Comparison of ENCODE assay signal across 17 cellular contexts in genomic region chr20:58416832-58417231, GRCh38. TPM values are rescaled to one million over a fixed set of nuclear protein-coding genes. Genes with fewer than 3 reads are reported as not detected.
DNase-seq lines count a peak whose midpoint lies in the region; ATAC-seq, FAIRE-seq and TF ChIP-seq lines count a peak whose summit lies in the region.
"Had no signal": no experiment of that assay in that cellular context is flagged by ENCODE, and none has a peak within 500 bp of the region (broad histone marks: within the 10 kb centered on the region; RNA-seq: fewer than 3 reads in every experiment).

No MANE protein-coding gene starts in this region.

- TF ChIP-seq POLR2A in GM12892 (IDR thresholded peaks at IDR 0.05; ENCODE audit: low read depth, low read length) (no peak), esophagus muscularis mucosa (IDR thresholded peaks at IDR 0.05; ENCODE audit: low read depth) (no peak)

- peaks cover 6 to 31% (median 29%) of the 10 kb centered on the region in 4 donors for H3K4me1 ChIP-seq in esophagus muscularis mucosa
- H3K4me1 ChIP-seq: prostate gland had no signal

- H3K4me3 Mint-ChIP-seq in activated naive CD4-positive, alpha-beta T cell treated with anti-CD3 and anti-CD28 coated beads, Interleukin-2, amount 10 ng/mL, durations not matched to agents 7 days and 5 days = peak overlapping the region; percentile 44
- H3K4me3 Mint-ChIP-seq in activated naive CD4-positive, alpha-beta T cell treated with anti-CD3 and anti-CD28 coated beads for 36 hours = no peak overlapping the region
- peak overlapping the region; percentile 50 to 57 (median 55) for H3K4me3 Mint-ChIP-seq in T-cell
- no peak overlapping the region for H3K4me3 Mint-ChIP-seq in stimulated activated effector memory CD8-positive, alpha-beta T cell treated with anti-CD3 and anti-CD28 coated beads, Interleukin-12 subunit alpha, Interleukin-12 subunit beta, amount 100 ng/mL, for 72 hours
- H3K4me3 Mint-ChIP-seq: HFFc6; stimulated activated naive B cell treated with anti-CD40 and anti-IgM and Interleukin-4, amounts not matched to agents 10 μg/mL and 1 μg/mL and 100 μg/mL, for 72 hours had no signal

- peak in 2 of 4 experiments; percentile 55 to 58 for ATAC-seq in T-cell (replicated peaks in 1 of 4)
- ATAC-seq in stimulated activated effector memory CD8-positive, alpha-beta T cell treated with anti-CD3 and anti-CD28 coated beads, Interleukin-12 subunit alpha, Interleukin-12 subunit beta, amount 100 ng/mL, for 72 hours = no peak
- ATAC-seq: left lung; Right ventricle myocardium inferior; stimulated activated naive B cell treated with anti-CD40 and anti-IgM and Interleukin-4, amounts not matched to agents 10 μg/mL and 1 μg/mL and 100 μg/mL, for 72 hours; upper lobe of right lung had no signal

- H3K27me3 ChIP-seq in esophagus muscularis mucosa = no peaks in the 10 kb centered on the region
- H3K27me3 ChIP-seq: left lung, upper lobe of right lung had no signal

- H3K36me3 ChIP-seq in esophagus muscularis mucosa = peaks cover 3 to 38% (median 21%) of the 10 kb centered on the region in 4 donors
- H3K36me3 ChIP-seq: prostate gland had no signal

- H3K27me3 Mint-ChIP-seq in activated naive CD4-positive, alpha-beta T cell treated with anti-CD3 and anti-CD28 coated beads, Interleukin-2, amount 10 ng/mL, durations not matched to agents 7 days and 5 days = no peaks in the 10 kb centered on the region
- H3K27me3 Mint-ChIP-seq in activated naive CD4-positive, alpha-beta T cell treated with anti-CD3 and anti-CD28 coated beads for 36 hours (ENCODE audit: low read depth) = no peaks in the 10 kb centered on the region
- no peaks in the 10 kb centered on the region for H3K27me3 Mint-ChIP-seq in T-cell
- H3K27me3 Mint-ChIP-seq: stimulated activated naive B cell treated with anti-CD40 and anti-IgM and Interleukin-4, amounts not matched to agents 10 μg/mL and 1 μg/mL and 100 μg/mL, for 72 hours had no signal

- no peak overlapping the region for H3K4me3 ChIP-seq in esophagus muscularis mucosa
- H3K4me3 ChIP-seq: left lung, prostate gland, upper lobe of right lung had no signal

- peaks cover 53% of the 10 kb centered on the region for H3K36me3 Mint-ChIP-seq in activated naive CD4-positive, alpha-beta T cell treated with anti-CD3 and anti-CD28 coated beads, Interleukin-2, amount 10 ng/mL, durations not matched to agents 7 days and 5 days
- peaks cover 27% of the 10 kb centered on the region for H3K36me3 Mint-ChIP-seq in activated naive CD4-positive, alpha-beta T cell treated with anti-CD3 and anti-CD28 coated beads for 36 hours (ENCODE audit: low read depth)
- H3K36me3 Mint-ChIP-seq in T-cell = peaks cover 38% of the 10 kb centered on the region
- H3K36me3 Mint-ChIP-seq in stimulated activated effector memory CD8-positive, alpha-beta T cell treated with anti-CD3 and anti-CD28 coated beads, Interleukin-12 subunit alpha, Interleukin-12 subunit beta, amount 100 ng/mL, for 72 hours = peaks cover 30% of the 10 kb centered on the region

- FAIRE-seq in GM12892 (lab: Jason Lieb, UNC) = no peak
- FAIRE-seq: astrocyte had no signal

- no peaks in the 10 kb centered on the region for H3K9me3 ChIP-seq in esophagus muscularis mucosa
- H3K9me3 ChIP-seq: left lung, prostate gland, upper lobe of right lung had no signal

- POLR2A ChIA-PET in T-cell (lab: Charles Lee) = interaction anchor here in 1 of 2 donors (0.5 kb wide), 1 partner anchor 26 kb away, joined by 3 read pairs; no protein-coding TSS in a partner anchor

- DNase-seq in activated naive CD4-positive, alpha-beta T cell treated with anti-CD3 and anti-CD28 coated beads, Interleukin-2, amount 10 ng/mL, durations not matched to agents 7 days and 5 days = no peak
- no peak for DNase-seq in activated naive CD4-positive, alpha-beta T cell treated with anti-CD3 and anti-CD28 coated beads for 36 hours
- peak in 7 of 34 experiments; percentile 2 to 22 (median 5) for DNase-seq in T-cell
- peak; percentile 35 for DNase-seq in dermis blood vessel endothelial cell
- no peak for DNase-seq in stimulated activated effector memory CD8-positive, alpha-beta T cell treated with anti-CD3 and anti-CD28 coated beads, Interleukin-12 subunit alpha, Interleukin-12 subunit beta, amount 100 ng/mL, for 72 hours (ENCODE audit: low spot score in 2 of 2)
- no peak for DNase-seq in GM12892 (ENCODE audit: insufficient read length)
- no peak for DNase-seq in HuH-7.5 (ENCODE audit: low spot score)
- no peak for DNase-seq in esophagus muscularis mucosa (ENCODE audit: extremely low spot score)
- DNase-seq: HFFc6; KBM-7; left lung; NCI-H1105 treated with DMSO at 0.1 percent for 48 hours; stimulated activated naive B cell treated with anti-CD40 and anti-IgM and Interleukin-4, amounts not matched to agents 10 μg/mL and 1 μg/mL and 100 μg/mL, for 72 hours; upper lobe of right lung had no signal

- CTCF ChIA-PET in activated naive CD4-positive, alpha-beta T cell treated with anti-CD3 and anti-CD28 coated beads, Interleukin-2, amount 10 ng/mL, durations not matched to agents 7 days and 5 days (lab: Charles Lee) = interaction anchor here (0.7 kb wide), 1 partner anchor 112 kb away, joined by 3 read pairs; no protein-coding TSS in a partner anchor
- CTCF ChIA-PET in activated naive CD4-positive, alpha-beta T cell treated with anti-CD3 and anti-CD28 coated beads for 36 hours (lab: Charles Lee) = no interaction called here
- CTCF ChIA-PET in T-cell (lab: Charles Lee) = interaction anchor here (0.5 to 0.9 kb wide), 2 partner anchors 9 to 927 kb away, joined by 3 read pairs; no protein-coding TSS in a partner anchor

- 91% methylated on average over 2 of the region's 2 CpGs for WGBS in esophagus muscularis mucosa

- no peaks in the 10 kb centered on the region for H3K9me3 Mint-ChIP-seq in activated naive CD4-positive, alpha-beta T cell treated with anti-CD3 and anti-CD28 coated beads, Interleukin-2, amount 10 ng/mL, durations not matched to agents 7 days and 5 days
- H3K9me3 Mint-ChIP-seq in activated naive CD4-positive, alpha-beta T cell treated with anti-CD3 and anti-CD28 coated beads for 36 hours = peaks cover 2% of the 10 kb centered on the region
- no peaks in the 10 kb centered on the region for H3K9me3 Mint-ChIP-seq in T-cell
- no peaks in the 10 kb centered on the region for H3K9me3 Mint-ChIP-seq in stimulated activated effector memory CD8-positive, alpha-beta T cell treated with anti-CD3 and anti-CD28 coated beads, Interleukin-12 subunit alpha, Interleukin-12 subunit beta, amount 100 ng/mL, for 72 hours
- H3K9me3 Mint-ChIP-seq: HFFc6; stimulated activated naive B cell treated with anti-CD40 and anti-IgM and Interleukin-4, amounts not matched to agents 10 μg/mL and 1 μg/mL and 100 μg/mL, for 72 hours had no signal

- H3K27ac ChIP-seq in esophagus muscularis mucosa (replicated peaks in 1 of 4) = no peak overlapping the region
- H3K27ac ChIP-seq: prostate gland, upper lobe of right lung had no signal

- no peak for TF ChIP-seq EP300 in esophagus muscularis mucosa (IDR thresholded peaks at IDR 0.05)

- intact Hi-C loops in activated naive CD4-positive, alpha-beta T cell treated with anti-CD3 and anti-CD28 coated beads for 36 hours (cut with micrococcal nuclease) = no loop called here
- intact Hi-C loops in esophagus muscularis mucosa (cut with DNase I) = no loop called here

- H3K27ac Mint-ChIP-seq in activated naive CD4-positive, alpha-beta T cell treated with anti-CD3 and anti-CD28 coated beads, Interleukin-2, amount 10 ng/mL, durations not matched to agents 7 days and 5 days = peak overlapping the region; percentile 84
- no peak overlapping the region for H3K27ac Mint-ChIP-seq in activated naive CD4-positive, alpha-beta T cell treated with anti-CD3 and anti-CD28 coated beads for 36 hours
- H3K27ac Mint-ChIP-seq in T-cell = peak overlapping the region; percentile 85 to 87
- peak overlapping the region; percentile 74 for H3K27ac Mint-ChIP-seq in stimulated activated effector memory CD8-positive, alpha-beta T cell treated with anti-CD3 and anti-CD28 coated beads, Interleukin-12 subunit alpha, Interleukin-12 subunit beta, amount 100 ng/mL, for 72 hours
- H3K27ac Mint-ChIP-seq: stimulated activated naive B cell treated with anti-CD40 and anti-IgM and Interleukin-4, amounts not matched to agents 10 μg/mL and 1 μg/mL and 100 μg/mL, for 72 hours had no signal

- TF ChIP-seq CTCF in esophagus muscularis mucosa (IDR thresholded peaks at IDR 0.05) = no peak

- peaks cover 33% of the 10 kb centered on the region for H3K4me1 Mint-ChIP-seq in activated naive CD4-positive, alpha-beta T cell treated with anti-CD3 and anti-CD28 coated beads, Interleukin-2, amount 10 ng/mL, durations not matched to agents 7 days and 5 days
- peaks cover 40% of the 10 kb centered on the region for H3K4me1 Mint-ChIP-seq in activated naive CD4-positive, alpha-beta T cell treated with anti-CD3 and anti-CD28 coated beads for 36 hours (ENCODE audit: low read depth)
- peaks cover 29 to 48% (median 40%) of the 10 kb centered on the region in 3 donors for H3K4me1 Mint-ChIP-seq in T-cell
- peaks cover 26% of the 10 kb centered on the region for H3K4me1 Mint-ChIP-seq in stimulated activated effector memory CD8-positive, alpha-beta T cell treated with anti-CD3 and anti-CD28 coated beads, Interleukin-12 subunit alpha, Interleukin-12 subunit beta, amount 100 ng/mL, for 72 hours

RNA-seq across cellular contexts. Expression of gene VAPB, which starts 27.8 kb away (rescaled TPM):
- total RNA-seq in activated naive CD4-positive, alpha-beta T cell treated with anti-CD3 and anti-CD28 coated beads for 36 hours = 10 to 100 TPM; 26.8 to 27.9 TPM
- total RNA-seq in T-cell (10 to 100 TPM; 26.4 to 35.0 (median 30.8) TPM), dermis blood vessel endothelial cell (16.5 and 26.5 TPM in 2 replicates), esophagus muscularis mucosa (10 to 100 TPM; 24.9 to 39.0 (median 28.3) TPM)
- 23.1 TPM for polyA plus RNA-seq in GM12892 (2012; ENCODE audit: missing spikeins)

Comparison
In these comparisons a context has a peak if more than half of its experiments do, and no peak if none do; other contexts are left out.
1. H3K4me3 Mint-ChIP-seq: peak in activated naive CD4-positive, alpha-beta T cell treated with anti-CD3 and anti-CD28 coated beads, Interleukin-2, amount 10 ng/mL, durations not matched to agents 7 days and 5 days (single experiment) and T-cell (3 of 3); none in activated naive CD4-positive, alpha-beta T cell treated with anti-CD3 and anti-CD28 coated beads for 36 hours (single experiment) and stimulated activated effector memory CD8-positive, alpha-beta T cell treated with anti-CD3 and anti-CD28 coated beads, Interleukin-12 subunit alpha, Interleukin-12 subunit beta, amount 100 ng/mL, for 72 hours (single experiment).